ENCODE assay signal across 24 cellular contexts in the genomic region with DNA sequence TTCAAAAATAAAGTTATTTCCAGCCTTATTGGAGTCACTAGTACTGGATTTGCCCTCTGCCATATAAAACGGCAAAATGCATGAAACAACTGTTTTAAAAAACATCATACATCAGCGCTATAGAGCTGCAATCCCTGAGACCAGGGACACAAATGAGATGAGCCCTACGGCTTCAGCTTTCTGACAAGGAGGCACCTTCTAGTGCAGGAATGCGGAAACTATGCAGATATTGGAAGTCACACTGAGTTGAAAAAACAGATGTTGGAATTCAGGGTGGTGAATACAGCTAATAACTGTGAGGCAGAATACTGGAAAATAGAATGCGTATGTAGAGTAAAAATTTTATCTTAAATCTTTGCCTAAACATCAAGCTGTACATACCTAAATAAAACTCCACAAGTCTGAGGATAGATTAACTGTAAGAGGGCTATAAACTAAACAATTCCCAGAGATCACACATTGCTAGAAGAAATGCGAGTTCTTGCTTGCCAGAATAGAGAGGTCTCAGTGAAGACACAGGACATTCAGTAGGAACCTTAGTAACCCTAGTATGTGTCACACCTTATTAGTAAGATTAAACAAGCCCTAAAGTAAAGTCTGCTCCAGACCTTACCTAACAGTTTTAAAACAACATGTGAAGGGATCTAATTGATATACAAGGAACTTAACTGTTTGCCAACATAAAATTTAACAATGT.
DNase-seq lines count a peak whose midpoint lies in the region; ATAC-seq, FAIRE-seq and TF ChIP-seq lines count a peak whose summit lies in the region.
"Had no signal": no experiment of that assay in that cellular context is flagged by ENCODE, and none has a peak within 500 bp of the region (broad histone marks: within the 10 kb centered on the region; RNA-seq: fewer than 3 reads in every experiment).

No MANE protein-coding gene starts in this region.

- H3K27me3 Mint-ChIP-seq in nephron progenitor cell (ENCODE audit: low read depth, poor library complexity), result no peaks in the 10 kb centered on the region
- no peaks in the 10 kb centered on the region for H3K27me3 Mint-ChIP-seq in osteocyte (ENCODE audit: unreplicated experiment)
- H3K27me3 Mint-ChIP-seq: CD4-positive, alpha-beta T cell had no signal

- H3K9ac ChIP-seq in iPS-20b (ENCODE audit: low read depth, low read length), result no peak overlapping the region

- no peaks in the 10 kb centered on the region for H3K36me3 ChIP-seq in bronchial epithelial cell (ENCODE audit: control insufficient read depth, insufficient read depth, low read length)
- peaks cover 5% of the 10 kb centered on the region; the same call in 1 of the 2 replicates for H3K36me3 ChIP-seq in iPS-20b (ENCODE audit: insufficient read depth, low read depth, low read length)
- H3K36me3 ChIP-seq in psoas muscle (ENCODE audit: insufficient read depth in 1 of 2, low read depth in 1 of 2), result no peaks in the 10 kb centered on the region
- H3K36me3 ChIP-seq: stomach, tibial nerve, WERI-Rb-1 had no signal

- H3K36me3 Mint-ChIP-seq in nephron progenitor cell (ENCODE audit: low read depth), result peaks cover 19% of the 10 kb centered on the region
- no peaks in the 10 kb centered on the region for H3K36me3 Mint-ChIP-seq in osteocyte (ENCODE audit: unreplicated experiment)

- ATAC-seq in psoas muscle, result no peak
- ATAC-seq: esophagus mucosa, sciatic nerve had no signal

- DNase-seq in ELF-1 (ENCODE audit: low read depth, low spot score) (peak; percentile 25), bronchial epithelial cell (ENCODE audit: low read depth) (peak; percentile 7), nephron progenitor cell (peak; percentile 7), GM10248 (ENCODE audit: extremely low spot score) (no peak), GM20000 (ENCODE audit: low spot score) (no peak), psoas muscle (no peak), osteocyte (ENCODE audit: extremely low spot score, unreplicated experiment) (no peak)
- DNase-seq: 8988T; activated naive CD4-positive, alpha-beta T cell treated with anti-CD3 and anti-CD28 coated beads, Interleukin-2, amount 50 U/mL, for 16 hours; CD4-positive, alpha-beta T cell; hippocampal formation; KG1; MM.1S; NCI-H1436 treated with DMSO at 0.1 percent for 48 hours; NCI-H2107; stomach; T-helper 9 cell; WERI-Rb-1 had no signal

- H3K9me3 ChIP-seq in iPS-20b (ENCODE audit: insufficient read depth, low read depth, low read length) (peaks cover 8% of the 10 kb centered on the region), psoas muscle (no peaks in the 10 kb centered on the region)
- H3K9me3 ChIP-seq: stomach had no signal

- CTCF ChIA-PET in GM10248 (lab: Yijun Ruan, JAX), result interaction anchor here (1.6 kb wide), 1 partner anchor 8 kb away, joined by 5 read pairs; no protein-coding TSS in a partner anchor

- H3K27me3 ChIP-seq in bronchial epithelial cell (ENCODE audit: control insufficient read depth, insufficient read depth, low read length) (no peaks in the 10 kb centered on the region), iPS-20b (ENCODE audit: insufficient read depth, low read length) (no peaks in the 10 kb centered on the region), psoas muscle (ENCODE audit: insufficient read depth in 3 of 3, low read length in 2 of 3) (no peaks in the 10 kb centered on the region)
- H3K27me3 ChIP-seq: stomach, tibial nerve had no signal

- WGBS in psoas muscle, 3 donors, result 38 to 46% (median 41%) methylated on average over 6 of the region's 6 CpGs

- POLR2A ChIA-PET in GM10248 (lab: Yijun Ruan, JAX), result no interaction called here

- H3K27ac ChIP-seq in iPS-20b (ENCODE audit: low read length), result no peak overlapping the region
- no peak overlapping the region for H3K27ac ChIP-seq in psoas muscle
- H3K27ac ChIP-seq: stomach, tibial nerve, WERI-Rb-1 had no signal

- peaks cover 19% of the 10 kb centered on the region for H3K9me3 Mint-ChIP-seq in nephron progenitor cell
- no peaks in the 10 kb centered on the region for H3K9me3 Mint-ChIP-seq in osteocyte (ENCODE audit: unreplicated experiment)

- H3K4me1 Mint-ChIP-seq in nephron progenitor cell (peaks cover 9% of the 10 kb centered on the region), osteocyte (ENCODE audit: unreplicated experiment) (no peaks in the 10 kb centered on the region)

- H3K4me3 ChIP-seq in bronchial epithelial cell (ENCODE audit: low read depth, low read length) (no peak overlapping the region), iPS-20b (ENCODE audit: low read length) (peak overlapping the region; percentile 16; the same call in 1 of the 2 replicates), psoas muscle (no peak overlapping the region)
- H3K4me3 ChIP-seq: stomach, tibial nerve had no signal

- TF ChIP-seq CTCF in bronchial epithelial cell (IDR thresholded peaks at IDR 0.05; ENCODE audit: insufficient read depth, low read length, severe bottlenecking), result no peak
- no peak for TF ChIP-seq CTCF in nephron progenitor cell (IDR thresholded peaks at IDR 0.05)
- no peak for TF ChIP-seq CTCF in GM10248 (IDR thresholded peaks at IDR 0.05; ENCODE audit: control extremely low read depth, extremely low read depth, low read depth, missing control alignments)
- no peak for TF ChIP-seq CTCF in GM20000 (IDR thresholded peaks at IDR 0.05; ENCODE audit: extremely low read depth, missing control alignments)
- no peak for TF ChIP-seq CTCF in psoas muscle (IDR thresholded peaks at IDR 0.05)
- no peak for TF ChIP-seq CTCF in osteocyte (IDR thresholded peaks at IDR 0.05)

- intact Hi-C loops in psoas muscle (cut with DNase I), result no loop called here

- no peak for FAIRE-seq in bronchial epithelial cell (lab: Jason Lieb, UNC)
- FAIRE-seq: frontal cortex had no signal

- H3K27ac Mint-ChIP-seq in nephron progenitor cell (no peak overlapping the region), osteocyte (ENCODE audit: unreplicated experiment) (no peak overlapping the region)
- H3K27ac Mint-ChIP-seq: activated T-helper 1 cell treated with anti-CD3 and anti-CD28 coated beads, Interleukin-12 subunit alpha, Interleukin-12 subunit beta, Interleukin-2, Interleukin-4 antibody, amounts not matched to agents 30 ng/mL and 10 ng/mL and 1 ng/mL, durations not matched to agents 14 hours and 24 hours and 36 hours; CD4-positive, alpha-beta T cell had no signal

- H3K4me3 Mint-ChIP-seq in nephron progenitor cell (no peak overlapping the region), osteocyte (ENCODE audit: unreplicated experiment) (no peak overlapping the region)
- H3K4me3 Mint-ChIP-seq: activated T-helper 1 cell treated with anti-CD3 and anti-CD28 coated beads, Interleukin-12 subunit alpha, Interleukin-12 subunit beta, Interleukin-2, Interleukin-4 antibody, amounts not matched to agents 30 ng/mL and 10 ng/mL and 1 ng/mL, durations not matched to agents 14 hours and 24 hours and 36 hours; CD4-positive, alpha-beta T cell had no signal

- H3K4me1 ChIP-seq in iPS-20b (ENCODE audit: insufficient read depth, low read length) (peaks cover 27% of the 10 kb centered on the region), psoas muscle (no peaks in the 10 kb centered on the region)
- H3K4me1 ChIP-seq: stomach, tibial nerve had no signal

Comparison
In these comparisons a context has a peak if more than half of its experiments do, and no peak if none do; other contexts are left out.
1. DNase-seq: peak in ELF-1 (single experiment), bronchial epithelial cell (single experiment) and nephron progenitor cell (single experiment); none in GM10248 (single experiment), GM20000 (single experiment), psoas muscle (0 of 2) and osteocyte (single experiment).